In the genomic region with DNA sequence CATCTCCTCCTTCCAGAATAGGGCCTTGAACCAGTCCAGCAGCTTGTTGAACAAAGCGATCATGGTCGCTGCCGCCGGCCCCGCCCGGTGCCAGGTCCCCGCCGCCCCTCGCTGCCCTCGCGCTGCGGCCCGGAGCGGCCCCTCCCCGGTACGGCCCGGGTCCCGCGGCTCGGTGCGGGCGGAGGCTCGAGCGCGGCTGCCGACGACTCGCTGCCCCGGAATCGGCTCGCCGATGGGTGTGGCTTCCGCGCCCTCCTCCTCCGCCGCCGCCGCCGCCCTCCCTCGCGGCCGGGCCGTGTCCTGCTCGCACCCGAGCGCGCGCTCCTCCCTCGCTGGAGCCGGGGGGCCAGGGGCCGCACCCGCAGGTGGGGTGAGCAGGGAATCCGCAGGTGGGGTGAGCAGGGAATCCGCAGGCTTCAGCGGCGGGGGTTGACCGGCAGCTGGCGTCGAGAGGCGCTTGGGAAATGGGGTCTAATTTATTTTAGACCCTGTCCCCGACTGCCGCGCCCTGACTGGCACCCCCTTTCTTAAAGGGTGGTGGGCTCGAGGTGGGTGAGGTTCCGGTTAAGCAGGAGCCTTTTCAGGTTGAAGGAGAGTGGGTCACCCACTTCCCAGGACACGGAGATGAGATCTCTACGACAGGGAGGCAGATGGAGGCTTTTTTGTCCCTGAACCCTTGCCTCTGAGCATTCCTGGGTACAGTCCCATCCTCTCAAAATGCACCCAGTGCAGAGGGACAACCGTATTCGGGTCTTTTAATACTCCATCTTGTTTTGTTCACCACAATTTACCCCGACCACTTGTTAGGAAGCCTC, we compare ENCODE assay signal across 8 cellular contexts. TPM values are rescaled to one million over a fixed set of nuclear protein-coding genes. Genes with fewer than 3 reads are reported as not detected.
DNase-seq lines count a peak whose midpoint lies in the region; ATAC-seq lines count a peak whose summit lies in the region.

A gene (minus strand): TSS at position 228 of the 815 bp plus-strand sequence. CDS start 165 bp downstream, at position 63.

- DNase-seq in NCI-H1436 (lab: John Stamatoyannopoulos, UW) (peak; percentile 65), NCI-H1436 treated with DMSO at 0.1 percent for 48 hours (lab: John Stamatoyannopoulos, UW) (no peak), NCI-H1694 (lab: John Stamatoyannopoulos, UW) (peak; percentile 15), left lobe of liver (ENCODE audit: low spot score) (peak; percentile 82)
- DNase-seq in activated CD4-positive, alpha-beta T cell treated with anti-CD3 and anti-CD28 coated beads for 48 hours = peak; percentile 79
- DNase-seq in stimulated activated CD4-positive, alpha-beta T cell treated with anti-CD3 and anti-CD28 coated beads, Interleukin-2, amount 100 ng/mL, for 4 hours (ENCODE audit: low read depth) = peak; percentile 60

- no peaks in the 10 kb centered on the region for H3K9me3 Mint-ChIP-seq in dendritic cell treated with granulocyte-macrophage colony-stimulating factor and Interleukin-4, amounts not matched to agents 40 ng/mL and 50 ng/mL, for 4 days

- H3K4me3 Mint-ChIP-seq in dendritic cell treated with granulocyte-macrophage colony-stimulating factor and Interleukin-4, amounts not matched to agents 40 ng/mL and 50 ng/mL, for 4 days = peak within 1 kb of the TSS; percentile 98

- peaks cover 73% of the 10 kb centered on the region for H3K4me1 Mint-ChIP-seq in dendritic cell treated with granulocyte-macrophage colony-stimulating factor and Interleukin-4, amounts not matched to agents 40 ng/mL and 50 ng/mL, for 4 days (ENCODE audit: low read depth)

- intact Hi-C loops in dendritic cell treated with granulocyte-macrophage colony-stimulating factor and Interleukin-4, amounts not matched to agents 40 ng/mL and 50 ng/mL, for 4 days (cut with micrococcal nuclease) = no loop called here

- H3K36me3 Mint-ChIP-seq in dendritic cell treated with granulocyte-macrophage colony-stimulating factor and Interleukin-4, amounts not matched to agents 40 ng/mL and 50 ng/mL, for 4 days (ENCODE audit: low read depth) = peaks cover 73% of the 10 kb centered on the region

- no peaks in the 10 kb centered on the region for H3K27me3 Mint-ChIP-seq in dendritic cell treated with granulocyte-macrophage colony-stimulating factor and Interleukin-4, amounts not matched to agents 40 ng/mL and 50 ng/mL, for 4 days

- H3K27ac Mint-ChIP-seq in dendritic cell treated with granulocyte-macrophage colony-stimulating factor and Interleukin-4, amounts not matched to agents 40 ng/mL and 50 ng/mL, for 4 days = peak within 1 kb of the TSS; percentile 98

- ATAC-seq in HG02610 (IDR thresholded peaks at IDR 0.05; ENCODE audit: unreplicated experiment) (peak; percentile 49), left lobe of liver (peak; percentile 78)

RNA-seq across cellular contexts. Expression of the gene that starts here (rescaled TPM):
- total RNA-seq in left lobe of liver = 34.6 TPM
